Comparison of ENCODE assay signal across 10 cellular contexts in the genomic region with DNA sequence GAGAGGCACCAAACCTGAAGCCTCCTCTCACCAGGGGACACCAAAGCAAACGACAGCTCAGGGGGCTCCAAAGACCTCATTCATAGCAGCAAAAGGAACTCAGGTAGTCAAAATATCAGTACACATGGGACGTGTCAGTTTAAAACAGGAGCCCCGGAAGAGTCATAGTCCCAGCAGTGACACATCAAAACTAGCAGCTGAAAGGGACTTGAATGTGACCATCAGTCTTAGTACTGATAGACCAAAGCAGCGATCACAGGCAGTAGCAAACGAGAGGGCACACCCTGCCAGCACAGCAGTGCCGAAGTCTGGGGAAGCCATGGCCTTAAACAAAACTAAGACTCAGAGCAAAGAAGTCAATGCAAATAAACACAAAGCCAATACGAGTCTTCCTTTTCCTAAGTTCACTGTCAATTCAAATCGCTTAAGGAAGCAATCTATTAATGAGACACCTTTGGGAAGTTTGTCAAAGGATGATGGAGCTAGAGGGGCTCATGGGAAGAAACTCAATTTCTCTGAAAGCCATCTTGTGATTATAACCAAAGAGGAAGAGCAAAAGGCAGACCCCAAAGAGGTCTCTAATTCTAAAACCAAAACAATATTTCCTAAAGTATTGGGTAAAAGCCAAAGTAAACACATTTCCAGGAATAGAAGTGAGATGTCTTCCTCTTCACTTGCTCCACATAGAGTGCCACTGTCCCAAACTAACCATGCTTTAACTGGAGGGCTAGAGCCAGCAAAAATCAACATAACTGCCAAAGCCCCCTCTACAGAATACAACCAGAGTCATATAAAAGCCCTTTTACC. TPM values are rescaled to one million over a fixed set of nuclear protein-coding genes. Genes with fewer than 3 reads are reported as not detected.
DNase-seq lines count a peak whose midpoint lies in the region; ATAC-seq, FAIRE-seq and TF ChIP-seq lines count a peak whose summit lies in the region.
"Had no signal": no experiment of that assay in that cellular context is flagged by ENCODE, and none has a peak within 500 bp of the region (broad histone marks: within the 10 kb centered on the region; RNA-seq: fewer than 3 reads in every experiment).

No MANE protein-coding gene starts in this region.

- H3K27me3 ChIP-seq in small intestine (ENCODE audit: control insufficient read depth in 2 of 2, insufficient read depth in 2 of 2, low read length in 2 of 2), result no peaks in the 10 kb centered on the region

- no peak for FAIRE-seq in small intestine (lab: Jason Lieb, UNC)

- no peaks in the 10 kb centered on the region for H3K36me3 ChIP-seq in small intestine (ENCODE audit: control insufficient read depth in 2 of 2, insufficient read depth in 2 of 2, low read length in 2 of 2)

- TF ChIP-seq CTCF in WI38 (IDR thresholded peaks at IDR 0.05; ENCODE audit: low read depth, low read length) (no peak), foreskin fibroblast (IDR thresholded peaks at IDR 0.05; ENCODE audit: low read depth, low read length) (no peak)

- 31 to 59% (median 54%) methylated on average over 8 of the region's 8 CpGs for WGBS in small intestine, 3 donors

- H3K27ac ChIP-seq in small intestine (ENCODE audit: low read depth in 1 of 2, low read length in 1 of 2), result no peak overlapping the region

- DNase-seq in HUDEP-2 (lab: John Stamatoyannopoulos, UW; ENCODE audit: unreplicated experiment in 76 of 76) (peak in 74 of 76 experiments; percentile 27 to 85 (median 62)), foreskin fibroblast (no peak), small intestine (peak; percentile 45), AG08396 (ENCODE audit: low spot score) (no peak), NCI-H187 treated with DMSO at 0.1 percent for 48 hours (lab: John Stamatoyannopoulos, UW) (no peak), NCI-H2227 (lab: John Stamatoyannopoulos, UW; ENCODE audit: unreplicated experiment) (no peak)
- DNase-seq: activated CD8-positive, alpha-beta T cell treated with anti-CD3 and anti-CD28 coated beads for 36 hours; cortex of kidney had no signal

- H3K4me1 ChIP-seq in small intestine (ENCODE audit: control insufficient read depth in 2 of 2, insufficient read depth in 1 of 2, low read depth in 1 of 2, low read length in 1 of 2), result peaks cover 0 to 4% of the 10 kb centered on the region in 2 donors

- ATAC-seq in HG03457 (IDR thresholded peaks at IDR 0.05; ENCODE audit: unreplicated experiment), result no peak
- ATAC-seq: activated CD8-positive, alpha-beta T cell treated with anti-CD3 and anti-CD28 coated beads for 36 hours had no signal

- no peaks in the 10 kb centered on the region for H3K9me3 ChIP-seq in small intestine (ENCODE audit: control insufficient read depth, low read depth)

- H3K4me3 ChIP-seq in WI38 (ENCODE audit: low read depth, low read length) (peak overlapping the region; percentile 91), foreskin fibroblast (ENCODE audit: low read depth in 1 of 2, low read length in 2 of 2) (peak overlapping the region; percentile 55 to 63), small intestine (ENCODE audit: low read depth in 1 of 2, low read length in 2 of 2) (no peak overlapping the region)

RNA-seq across cellular contexts. Expression of a gene that starts 1.2 kb away (rescaled TPM):
- 1 to 10 TPM in 1 of 3 donors, under 1 TPM in 2; 0.67 to 3.8 (median 0.81) TPM for polyA plus RNA-seq in small intestine

Comparison
In these comparisons a context has a peak if more than half of its experiments do, and no peak if none do; other contexts are left out.
1. DNase-seq: peak in HUDEP-2 (74 of 76) and small intestine (single experiment); none in foreskin fibroblast (0 of 2), AG08396 (single experiment), NCI-H187 treated with DMSO at 0.1 percent for 48 hours (single experiment) and NCI-H2227 (single experiment).
2. H3K4me3 ChIP-seq: peak in WI38 (single experiment) and foreskin fibroblast (2 of 2); none in small intestine (0 of 2).